ENCODE assay signal across 9 cellular contexts in genomic region chr6:27872634-27873028, GRCh38. TPM values are rescaled to one million over a fixed set of nuclear protein-coding genes. Genes with fewer than 3 reads are reported as not detected.
DNase-seq lines count a peak whose midpoint lies in the region; ATAC-seq and TF ChIP-seq lines count a peak whose summit lies in the region.
"Had no signal": no experiment of that assay in that cellular context is flagged by ENCODE, and none has a peak within 500 bp of the region (broad histone marks: within the 10 kb centered on the region; RNA-seq: fewer than 3 reads in every experiment).

No MANE protein-coding gene starts in this region.

- TF ChIP-seq POLR2A in GM18505 (IDR thresholded peaks at IDR 0.05; ENCODE audit: borderline replicate concordance, extremely low read depth, insufficient read depth, insufficient read length): no peak

- ATAC-seq in GM18505 (IDR thresholded peaks at IDR 0.05; ENCODE audit: unreplicated experiment) (peak; percentile 14), HG02973 (IDR thresholded peaks at IDR 0.05; ENCODE audit: unreplicated experiment) (peak; percentile 9), activated B cell treated with CpG ODN at 0.5 μM for 24 hours (ENCODE audit: low read depth) (peak; percentile 19)

- peak overlapping the region; percentile 47; the same call in 1 of the 2 replicates for H3K4me3 ChIP-seq in iPS DF 6.9 (ENCODE audit: low read length)

- H3K36me3 ChIP-seq in iPS DF 6.9 (ENCODE audit: control insufficient read depth, insufficient read depth, low read length): no peaks in the 10 kb centered on the region

- H3K27me3 ChIP-seq in iPS DF 6.9 (ENCODE audit: control insufficient read depth, insufficient read depth, low read length): no peaks in the 10 kb centered on the region

- CTCF ChIA-PET in activated B cell treated with CpG ODN at 0.5 μM for 24 hours (lab: Charles Lee): interaction anchor here (0.9 to 3.4 kb wide), 10 partner anchors 9 to 76 kb away, joined by 3 to 18 read pairs (median 6); a partner anchor contains a TSS

- no peaks in the 10 kb centered on the region for H3K4me1 ChIP-seq in iPS DF 6.9 (ENCODE audit: control insufficient read depth, insufficient read depth, low read length)

- peaks cover 11% of the 10 kb centered on the region for H3K36me3 Mint-ChIP-seq in activated B cell treated with CpG ODN at 0.5 μM for 24 hours (ENCODE audit: low read depth)

- H3K27ac Mint-ChIP-seq in activated B cell treated with CpG ODN at 0.5 μM for 24 hours: peak overlapping the region; percentile 95

- no peaks in the 10 kb centered on the region for H3K9me3 Mint-ChIP-seq in activated B cell treated with CpG ODN at 0.5 μM for 24 hours

- no peak overlapping the region for H3K27ac ChIP-seq in iPS DF 6.9 (ENCODE audit: low read length)

- intact Hi-C loops in activated B cell treated with CpG ODN at 0.5 μM for 24 hours (cut with micrococcal nuclease): loop anchor here (1.0 to 2.0 kb wide), 11 partner anchors 7 to 1846 kb away; a partner anchor contains a TSS

- POLR2A ChIA-PET in activated B cell treated with CpG ODN at 0.5 μM for 24 hours (lab: Charles Lee): interaction anchor here (0.8 to 16.6 kb wide), 47 partner anchors 8 to 1880 kb away, joined by 3 to 1167 read pairs (median 9); partner anchors contain the start of genes ZKSCAN8, ZNF165, ZNF184 and ZSCAN31

- no peak for TF ChIP-seq CTCF in activated B cell treated with CpG ODN at 0.5 μM for 24 hours (IDR thresholded peaks at IDR 0.05)

- no peak for DNase-seq in activated B cell treated with CpG ODN at 0.5 μM for 24 hours
- DNase-seq in iPS DF 6.9 (ENCODE audit: low read depth, low spot score): no peak
- DNase-seq in stimulated activated naive CD4-positive, alpha-beta T cell treated with Interleukin-2 at 50 U/mL for 16 hours (lab: John Stamatoyannopoulos, UW): peak; percentile 28
- no peak for DNase-seq in hepatic stellate cell (ENCODE audit: low spot score)
- no peak for DNase-seq in A172 (ENCODE audit: low spot score)
- DNase-seq in activated gamma-delta T cell (lab: John Stamatoyannopoulos, UW): no peak

- WGBS in iPS DF 6.9 (ENCODE audit: insufficient coverage, insufficient read length): no CpG with 5 or more reads among the region's 16 CpGs

- H3K27me3 Mint-ChIP-seq in activated B cell treated with CpG ODN at 0.5 μM for 24 hours: no peaks in the 10 kb centered on the region

- H3K9me3 ChIP-seq in iPS DF 6.9 (ENCODE audit: control insufficient read depth, insufficient read depth, low read length): no peaks in the 10 kb centered on the region

- peaks cover 30% of the 10 kb centered on the region for H3K4me1 Mint-ChIP-seq in activated B cell treated with CpG ODN at 0.5 μM for 24 hours

- peak overlapping the region; percentile 94 for H3K4me3 Mint-ChIP-seq in activated B cell treated with CpG ODN at 0.5 μM for 24 hours

RNA-seq across cellular contexts. Expression of gene OR2B2, which starts 39.6 kb away (rescaled TPM):
- total RNA-seq in activated B cell treated with CpG ODN at 0.5 μM for 24 hours: not detected in 2 replicates
- not detected in 2 replicates for total RNA-seq in A172 (2014; rRNA removed; shearing (Covaris generic))
- total RNA-seq: SK-MEL-5 had no signal
